38 cellular contexts compared by ENCODE assay signal in the genomic region with DNA sequence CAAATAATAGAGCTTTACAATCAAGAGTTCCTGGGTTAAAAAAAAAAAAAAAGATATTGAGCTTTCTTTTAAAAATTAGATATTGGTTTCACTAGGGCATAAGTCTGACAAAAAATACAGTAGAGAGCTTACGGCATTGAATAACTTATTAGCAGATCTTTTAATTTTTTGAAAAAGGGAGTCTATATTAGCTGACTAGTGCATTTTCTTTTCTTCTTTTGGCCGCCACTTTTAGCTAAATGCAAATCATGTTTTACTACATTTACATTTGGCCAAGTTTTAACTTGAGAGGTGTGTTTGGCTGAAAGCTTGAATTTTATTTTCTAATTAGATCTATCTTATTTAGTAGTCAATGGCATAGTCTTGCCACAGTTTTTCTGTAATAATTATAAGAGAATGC.
"Had no signal": no experiment of that assay in that cellular context is flagged by ENCODE, and none has a peak within 500 bp of the region (broad histone marks: within the 10 kb centered on the region; RNA-seq: fewer than 3 reads in every experiment).

No MANE protein-coding gene starts in this region.

- H3K27ac ChIP-seq: body of pancreas, cardiac muscle cell, colonic mucosa, left lung, pancreas, prostate gland, sigmoid colon, thyroid gland, upper lobe of left lung, vagina, WERI-Rb-1 had no signal

- H3K4me2 ChIP-seq: smooth muscle cell had no signal

- H3K4me1 ChIP-seq: adrenal gland, body of pancreas, colonic mucosa, pancreas, prostate gland, sigmoid colon, thyroid gland, upper lobe of left lung, vagina had no signal

- H3K4me3 ChIP-seq: adrenal gland, body of pancreas, cardiac muscle cell, colonic mucosa, left lung, lung, pancreas, prostate gland, sigmoid colon, smooth muscle cell, thyroid gland, upper lobe of left lung, vagina had no signal

- H3K27me3 ChIP-seq: adrenal gland, body of pancreas, cardiac muscle cell, colonic mucosa, left lung, pancreas, sigmoid colon, thyroid gland, upper lobe of left lung, vagina had no signal

- H3K4me3 Mint-ChIP-seq: activated naive CD4-positive, alpha-beta T cell treated with anti-CD3 and anti-CD28 coated beads for 36 hours; activated naive CD8-positive, alpha-beta T cell treated with anti-CD3 and anti-CD28 coated beads for 36 hours; nephron; stimulated activated memory B cell treated with anti-CD40 and anti-IgM and Interleukin-4, amounts not matched to agents 10 μg/mL and 1 μg/mL and 100 μg/mL, for 72 hours; stimulated activated naive CD8-positive, alpha-beta T cell treated with anti-CD3 and anti-CD28 coated beads, Interleukin-15, amount 100 ng/mL, for 72 hours; T-helper 1 cell treated with Interleukin-12 subunit alpha and Interleukin-12 subunit beta and Interleukin-4 antibody, amounts not matched to agents 30 μg/mL and 1 μg/mL, for 36 hours had no signal

- H3K27me3 Mint-ChIP-seq: activated naive CD8-positive, alpha-beta T cell treated with anti-CD3 and anti-CD28 coated beads for 36 hours; stimulated activated memory B cell treated with anti-CD40 and anti-IgM and Interleukin-4, amounts not matched to agents 10 μg/mL and 1 μg/mL and 100 μg/mL, for 72 hours; stimulated activated naive CD8-positive, alpha-beta T cell treated with anti-CD3 and anti-CD28 coated beads, Interleukin-15, amount 100 ng/mL, for 72 hours had no signal

- ATAC-seq: body of pancreas; left lung; pancreas; stimulated activated memory B cell treated with anti-CD40 and anti-IgM and Interleukin-4, amounts not matched to agents 10 μg/mL and 1 μg/mL and 100 μg/mL, for 72 hours; stimulated activated naive CD8-positive, alpha-beta T cell treated with anti-CD3 and anti-CD28 coated beads, Interleukin-15, amount 100 ng/mL, for 72 hours had no signal

- H3K9me3 Mint-ChIP-seq: activated naive CD4-positive, alpha-beta T cell treated with anti-CD3 and anti-CD28 coated beads for 36 hours; activated naive CD8-positive, alpha-beta T cell treated with anti-CD3 and anti-CD28 coated beads for 36 hours; nephron; stimulated activated memory B cell treated with anti-CD40 and anti-IgM and Interleukin-4, amounts not matched to agents 10 μg/mL and 1 μg/mL and 100 μg/mL, for 72 hours; stimulated activated naive CD8-positive, alpha-beta T cell treated with anti-CD3 and anti-CD28 coated beads, Interleukin-15, amount 100 ng/mL, for 72 hours; T-helper 1 cell treated with Interleukin-12 subunit alpha and Interleukin-12 subunit beta and Interleukin-4 antibody, amounts not matched to agents 30 μg/mL and 1 μg/mL, for 36 hours had no signal

- H3K36me3 ChIP-seq: adrenal gland, cardiac muscle cell, colonic mucosa, left lung, pancreas, prostate gland, sigmoid colon, thyroid gland, upper lobe of left lung, vagina, WERI-Rb-1 had no signal

- H3K27ac Mint-ChIP-seq: activated naive CD4-positive, alpha-beta T cell treated with anti-CD3 and anti-CD28 coated beads for 36 hours; activated naive CD8-positive, alpha-beta T cell treated with anti-CD3 and anti-CD28 coated beads for 36 hours; stimulated activated memory B cell treated with anti-CD40 and anti-IgM and Interleukin-4, amounts not matched to agents 10 μg/mL and 1 μg/mL and 100 μg/mL, for 72 hours; stimulated activated naive CD8-positive, alpha-beta T cell treated with anti-CD3 and anti-CD28 coated beads, Interleukin-15, amount 100 ng/mL, for 72 hours; T-helper 1 cell treated with Interleukin-12 subunit alpha and Interleukin-12 subunit beta and Interleukin-4 antibody, amounts not matched to agents 30 μg/mL and 1 μg/mL, for 36 hours had no signal

- H3K4me1 Mint-ChIP-seq: activated naive CD8-positive, alpha-beta T cell treated with anti-CD3 and anti-CD28 coated beads for 36 hours; nephron; stimulated activated memory B cell treated with anti-CD40 and anti-IgM and Interleukin-4, amounts not matched to agents 10 μg/mL and 1 μg/mL and 100 μg/mL, for 72 hours; stimulated activated naive CD8-positive, alpha-beta T cell treated with anti-CD3 and anti-CD28 coated beads, Interleukin-15, amount 100 ng/mL, for 72 hours had no signal

- DNase-seq: activated CD4-positive, alpha-beta T cell treated with anti-CD3 and anti-CD28 coated beads, Interleukin-2, amount 50 U/mL, for 1 hour; activated CD4-positive, CD25-positive, alpha-beta regulatory T cell treated with anti-CD3 and anti-CD28 coated beads, Interleukin-2, amount 50 U/mL, for 72 hours; activated effector memory CD4-positive, alpha-beta T cell treated with Interleukin-2 at 50 U/mL for 16 hours; activated naive CD4-positive, alpha-beta T cell treated with anti-CD3 and anti-CD28 coated beads for 36 hours; activated naive CD8-positive, alpha-beta T cell treated with anti-CD3 and anti-CD28 coated beads for 36 hours; activated T-cell treated with anti-CD3 and anti-CD28 coated beads for 4 hours; adrenal gland; aorta; body of pancreas; cerebellar nuclear complex; colonic mucosa; effector CD8-positive, alpha-beta T cell; head of caudate nucleus; hippocampal formation; left lung; nucleus accumbens; pancreas; retina; sigmoid colon; stimulated activated CD4-positive, alpha-beta T cell treated with anti-CD3 and anti-CD28 coated beads, Interleukin-1b, Interleukin-23, amount 100 ng/mL, for 48 hours; stimulated activated CD4-positive, alpha-beta T cell treated with anti-CD3 and anti-CD28 coated beads, Interleukin-4, amount 100 ng/mL, for 4 hours; stimulated activated CD8-positive, alpha-beta memory T cell treated with anti-CD3 and anti-CD28 coated beads, Interleukin-4, amount 100 ng/mL, for 48 hours; stimulated activated naive CD8-positive, alpha-beta T cell treated with anti-CD3 and anti-CD28 coated beads, Interleukin-15, amount 100 ng/mL, for 72 hours; substantia nigra; SW 1271; T-helper 9 cell; thyroid gland; upper lobe of left lung; WERI-Rb-1 had no signal

- H3K9me3 ChIP-seq: adrenal gland, body of pancreas, colonic mucosa, left lung, pancreas, prostate gland, sigmoid colon, thyroid gland, upper lobe of left lung, vagina had no signal

- FAIRE-seq: pancreas, TTC549 had no signal

- H3K36me3 Mint-ChIP-seq: activated naive CD8-positive, alpha-beta T cell treated with anti-CD3 and anti-CD28 coated beads for 36 hours; stimulated activated memory B cell treated with anti-CD40 and anti-IgM and Interleukin-4, amounts not matched to agents 10 μg/mL and 1 μg/mL and 100 μg/mL, for 72 hours had no signal
